1 cellular context compared by ENCODE assay signal in the genomic region with DNA sequence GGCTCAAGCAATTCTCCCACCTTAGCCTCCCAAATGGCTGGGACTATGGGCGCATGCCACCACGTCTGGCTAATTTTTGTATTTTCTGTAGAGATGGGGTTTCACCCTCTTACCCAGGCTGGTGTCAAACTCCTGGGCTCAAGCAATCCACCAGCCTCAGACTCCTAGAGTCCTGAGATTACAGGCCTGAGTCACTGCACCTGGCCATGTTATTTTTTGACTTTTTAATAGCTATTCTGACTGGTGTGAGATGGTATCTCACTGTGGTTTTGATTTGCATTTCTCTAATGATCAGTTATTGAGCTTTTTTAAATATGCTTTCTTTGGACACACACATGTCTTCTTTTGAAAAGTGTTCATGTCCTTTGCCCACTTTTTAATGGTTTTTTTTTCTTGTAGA.
TF ChIP-seq lines count a peak whose summit lies in the region.

No MANE protein-coding gene starts in this region.

TF ChIP-seq in GM12878, 131 proteins besides CTCF, POLR2A, EP300 and RAD21:
- TF ChIP-seq EGR1 (IDR thresholded peaks at IDR 0.05; ENCODE audit: borderline replicate concordance in 1 of 2, low read depth in 2 of 2, low read length in 2 of 2) (no peak), SREBF2 (IDR thresholded peaks at IDR 0.05; ENCODE audit: low read length) (no peak), CHD4 (IDR thresholded peaks at IDR 0.05) (no peak), FOXM1 (IDR thresholded peaks at IDR 0.05; ENCODE audit: low read depth, low read length) (no peak), CBFB (IDR thresholded peaks at IDR 0.05; ENCODE audit: low read depth) (no peak), SMAD5 (IDR thresholded peaks at IDR 0.05; ENCODE audit: low read depth) (no peak), NR2F1 (conservative IDR thresholded peaks at IDR 0.05) (no peak), WRNIP1 (IDR thresholded peaks at IDR 0.05; ENCODE audit: borderline replicate concordance, low read depth, low read length) (no peak), HDGF (IDR thresholded peaks at IDR 0.05) (no peak), TARDBP (IDR thresholded peaks at IDR 0.05; ENCODE audit: borderline replicate concordance) (no peak), GABPA (IDR thresholded peaks at IDR 0.05; ENCODE audit: low read depth) (no peak)
- TF ChIP-seq, protein P1, sequence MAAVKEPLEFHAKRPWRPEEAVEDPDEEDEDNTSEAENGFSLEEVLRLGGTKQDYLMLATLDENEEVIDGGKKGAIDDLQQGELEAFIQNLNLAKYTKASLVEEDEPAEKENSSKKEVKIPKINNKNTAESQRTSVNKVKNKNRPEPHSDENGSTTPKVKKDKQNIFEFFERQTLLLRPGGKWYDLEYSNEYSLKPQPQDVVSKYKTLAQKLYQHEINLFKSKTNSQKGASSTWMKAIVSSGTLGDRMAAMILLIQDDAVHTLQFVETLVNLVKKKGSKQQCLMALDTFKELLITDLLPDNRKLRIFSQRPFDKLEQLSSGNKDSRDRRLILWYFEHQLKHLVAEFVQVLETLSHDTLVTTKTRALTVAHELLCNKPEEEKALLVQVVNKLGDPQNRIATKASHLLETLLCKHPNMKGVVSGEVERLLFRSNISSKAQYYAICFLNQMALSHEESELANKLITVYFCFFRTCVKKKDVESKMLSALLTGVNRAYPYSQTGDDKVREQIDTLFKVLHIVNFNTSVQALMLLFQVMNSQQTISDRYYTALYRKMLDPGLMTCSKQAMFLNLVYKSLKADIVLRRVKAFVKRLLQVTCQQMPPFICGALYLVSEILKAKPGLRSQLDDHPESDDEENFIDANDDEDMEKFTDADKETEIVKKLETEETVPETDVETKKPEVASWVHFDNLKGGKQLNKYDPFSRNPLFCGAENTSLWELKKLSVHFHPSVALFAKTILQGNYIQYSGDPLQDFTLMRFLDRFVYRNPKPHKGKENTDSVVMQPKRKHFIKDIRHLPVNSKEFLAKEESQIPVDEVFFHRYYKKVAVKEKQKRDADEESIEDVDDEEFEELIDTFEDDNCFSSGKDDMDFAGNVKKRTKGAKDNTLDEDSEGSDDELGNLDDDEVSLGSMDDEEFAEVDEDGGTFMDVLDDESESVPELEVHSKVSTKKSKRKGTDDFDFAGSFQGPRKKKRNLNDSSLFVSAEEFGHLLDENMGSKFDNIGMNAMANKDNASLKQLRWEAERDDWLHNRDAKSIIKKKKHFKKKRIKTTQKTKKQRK (IDR thresholded peaks at IDR 0.05; ENCODE audit: low read depth, low read length), result no peak
- TF ChIP-seq, protein P2, sequence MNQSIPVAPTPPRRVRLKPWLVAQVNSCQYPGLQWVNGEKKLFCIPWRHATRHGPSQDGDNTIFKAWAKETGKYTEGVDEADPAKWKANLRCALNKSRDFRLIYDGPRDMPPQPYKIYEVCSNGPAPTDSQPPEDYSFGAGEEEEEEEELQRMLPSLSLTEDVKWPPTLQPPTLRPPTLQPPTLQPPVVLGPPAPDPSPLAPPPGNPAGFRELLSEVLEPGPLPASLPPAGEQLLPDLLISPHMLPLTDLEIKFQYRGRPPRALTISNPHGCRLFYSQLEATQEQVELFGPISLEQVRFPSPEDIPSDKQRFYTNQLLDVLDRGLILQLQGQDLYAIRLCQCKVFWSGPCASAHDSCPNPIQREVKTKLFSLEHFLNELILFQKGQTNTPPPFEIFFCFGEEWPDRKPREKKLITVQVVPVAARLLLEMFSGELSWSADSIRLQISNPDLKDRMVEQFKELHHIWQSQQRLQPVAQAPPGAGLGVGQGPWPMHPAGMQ (IDR thresholded peaks at IDR 0.05; ENCODE audit: borderline replicate concordance), result no peak
- TF ChIP-seq, protein P3, sequence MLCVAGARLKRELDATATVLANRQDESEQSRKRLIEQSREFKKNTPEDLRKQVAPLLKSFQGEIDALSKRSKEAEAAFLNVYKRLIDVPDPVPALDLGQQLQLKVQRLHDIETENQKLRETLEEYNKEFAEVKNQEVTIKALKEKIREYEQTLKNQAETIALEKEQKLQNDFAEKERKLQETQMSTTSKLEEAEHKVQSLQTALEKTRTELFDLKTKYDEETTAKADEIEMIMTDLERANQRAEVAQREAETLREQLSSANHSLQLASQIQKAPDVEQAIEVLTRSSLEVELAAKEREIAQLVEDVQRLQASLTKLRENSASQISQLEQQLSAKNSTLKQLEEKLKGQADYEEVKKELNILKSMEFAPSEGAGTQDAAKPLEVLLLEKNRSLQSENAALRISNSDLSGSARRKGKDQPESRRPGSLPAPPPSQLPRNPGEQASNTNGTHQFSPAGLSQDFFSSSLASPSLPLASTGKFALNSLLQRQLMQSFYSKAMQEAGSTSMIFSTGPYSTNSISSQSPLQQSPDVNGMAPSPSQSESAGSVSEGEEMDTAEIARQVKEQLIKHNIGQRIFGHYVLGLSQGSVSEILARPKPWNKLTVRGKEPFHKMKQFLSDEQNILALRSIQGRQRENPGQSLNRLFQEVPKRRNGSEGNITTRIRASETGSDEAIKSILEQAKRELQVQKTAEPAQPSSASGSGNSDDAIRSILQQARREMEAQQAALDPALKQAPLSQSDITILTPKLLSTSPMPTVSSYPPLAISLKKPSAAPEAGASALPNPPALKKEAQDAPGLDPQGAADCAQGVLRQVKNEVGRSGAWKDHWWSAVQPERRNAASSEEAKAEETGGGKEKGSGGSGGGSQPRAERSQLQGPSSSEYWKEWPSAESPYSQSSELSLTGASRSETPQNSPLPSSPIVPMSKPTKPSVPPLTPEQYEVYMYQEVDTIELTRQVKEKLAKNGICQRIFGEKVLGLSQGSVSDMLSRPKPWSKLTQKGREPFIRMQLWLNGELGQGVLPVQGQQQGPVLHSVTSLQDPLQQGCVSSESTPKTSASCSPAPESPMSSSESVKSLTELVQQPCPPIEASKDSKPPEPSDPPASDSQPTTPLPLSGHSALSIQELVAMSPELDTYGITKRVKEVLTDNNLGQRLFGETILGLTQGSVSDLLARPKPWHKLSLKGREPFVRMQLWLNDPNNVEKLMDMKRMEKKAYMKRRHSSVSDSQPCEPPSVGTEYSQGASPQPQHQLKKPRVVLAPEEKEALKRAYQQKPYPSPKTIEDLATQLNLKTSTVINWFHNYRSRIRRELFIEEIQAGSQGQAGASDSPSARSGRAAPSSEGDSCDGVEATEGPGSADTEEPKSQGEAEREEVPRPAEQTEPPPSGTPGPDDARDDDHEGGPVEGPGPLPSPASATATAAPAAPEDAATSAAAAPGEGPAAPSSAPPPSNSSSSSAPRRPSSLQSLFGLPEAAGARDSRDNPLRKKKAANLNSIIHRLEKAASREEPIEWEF (IDR thresholded peaks at IDR 0.05; ENCODE audit: insufficient replicate concordance, low read depth, low read length), result no peak
